In the genomic region with DNA sequence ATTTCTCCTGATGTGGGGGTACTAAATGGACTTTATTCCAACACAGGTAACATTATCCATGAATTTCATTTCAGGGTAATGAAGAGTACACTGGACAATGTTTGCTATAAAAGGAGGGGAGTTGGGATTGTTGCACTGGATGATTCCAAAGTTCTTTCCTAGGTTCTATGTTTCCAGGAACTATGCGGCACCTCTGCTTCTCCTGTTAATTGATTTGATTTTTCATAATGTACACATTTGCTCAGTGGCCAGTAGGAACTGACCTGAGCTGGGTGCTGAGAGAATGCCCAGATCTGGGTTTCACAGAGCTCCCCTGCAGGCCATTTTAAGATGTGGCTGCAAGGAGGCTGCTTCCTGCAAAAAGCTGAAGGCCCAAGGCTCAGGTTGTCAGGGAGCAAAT, we compare ENCODE assay signal across 18 cellular contexts.
DNase-seq lines count a peak whose midpoint lies in the region; ATAC-seq, FAIRE-seq and TF ChIP-seq lines count a peak whose summit lies in the region.
"Had no signal": no experiment of that assay in that cellular context is flagged by ENCODE, and none has a peak within 500 bp of the region (broad histone marks: within the 10 kb centered on the region; RNA-seq: fewer than 3 reads in every experiment).

No MANE protein-coding gene starts in this region.

- H3K4me3 Mint-ChIP-seq in activated T-cell treated with anti-CD3 and anti-CD28 coated beads, Interleukin-2, amount 50 U/mL, for 72 hours = no peak overlapping the region
- H3K4me3 Mint-ChIP-seq: CD8-positive, alpha-beta memory T cell had no signal

- H3K4me1 Mint-ChIP-seq in activated T-cell treated with anti-CD3 and anti-CD28 coated beads, Interleukin-2, amount 50 U/mL, for 72 hours (ENCODE audit: low read depth) = no peaks in the 10 kb centered on the region
- H3K4me1 Mint-ChIP-seq: CD8-positive, alpha-beta memory T cell had no signal

- no peaks in the 10 kb centered on the region for H3K27me3 ChIP-seq in brain microvascular endothelial cell (replicated peaks)

- H3K27ac ChIP-seq in A549 (no peak overlapping the region), brain microvascular endothelial cell (no peak overlapping the region)

- CTCF ChIA-PET in A549 (lab: Yijun Ruan, JAX) = interaction anchor here (0.9 to 7.3 kb wide), 3 partner anchors 9 to 61 kb away, joined by 3 to 77 read pairs (median 3); no protein-coding TSS in a partner anchor

- in situ Hi-C loops in brain microvascular endothelial cell (cut with HindIII; ENCODE audit: low pct_ligation_motif_present, low sequenced_read_pairs) = loop anchor here (25.0 kb wide), 1 partner anchor 286 kb away; no protein-coding TSS in a partner anchor

- POLR2A ChIA-PET in A549 (lab: Yijun Ruan, JAX) = no interaction called here

- H3K27me3 Mint-ChIP-seq in activated T-cell treated with anti-CD3 and anti-CD28 coated beads, Interleukin-2, amount 50 U/mL, for 72 hours (ENCODE audit: low read depth) = no peaks in the 10 kb centered on the region

- intact Hi-C loops in left colon (cut with DNase I, micrococcal nuclease) = no loop called here

- ATAC-seq in A549 (peak; percentile 36 to 44; a peak in 2 of 6 replicates), left colon (peak; percentile 83)
- no peak for ATAC-seq in activated T-cell treated with anti-CD3 and anti-CD28 coated beads, Interleukin-2, amount 50 U/mL, for 72 hours (replicated peaks in 1 of 2)
- ATAC-seq: Right ventricle myocardium inferior had no signal

- H3K9me3 Mint-ChIP-seq in activated T-cell treated with anti-CD3 and anti-CD28 coated beads, Interleukin-2, amount 50 U/mL, for 72 hours = peaks cover 0 to 4% of the 10 kb centered on the region in 2 donors
- H3K9me3 Mint-ChIP-seq: CD8-positive, alpha-beta memory T cell had no signal

- DNase-seq in A549 (ENCODE audit: low read depth in 1 of 2, low spot score in 1 of 2) (no peak), ELR (ENCODE audit: low read depth) (peak; percentile 3), brain microvascular endothelial cell (no peak), left colon (no peak), NCI-H526 (lab: John Stamatoyannopoulos, UW) (no peak), NK-92 (lab: John Stamatoyannopoulos, UW; ENCODE audit: unreplicated experiment) (no peak)
- no peak for DNase-seq in activated T-cell treated with anti-CD3 and anti-CD28 coated beads, Interleukin-2, amount 50 U/mL, for 72 hours
- DNase-seq: C1 segment of cervical spinal cord; CD8-positive, alpha-beta memory T cell; KBM-7; NCI-H1436; NCI-H2029; NCI-H2171; NCI-H748 treated with DMSO at 0.1 percent for 48 hours had no signal

- TF ChIP-seq EP300 in A549 (IDR thresholded peaks at IDR 0.05) = no peak

- H3K36me3 ChIP-seq in brain microvascular endothelial cell (replicated peaks) = no peaks in the 10 kb centered on the region

- no peak overlapping the region for H3K27ac Mint-ChIP-seq in activated T-cell treated with anti-CD3 and anti-CD28 coated beads, Interleukin-2, amount 50 U/mL, for 72 hours
- H3K27ac Mint-ChIP-seq: CD8-positive, alpha-beta memory T cell had no signal

- WGBS in A549 (ENCODE audit: missing lambda C conversion rate) = 94% methylated on average over 1 of the region's 1 CpG

- peaks cover 4% of the 10 kb centered on the region; the same call in 1 of the 3 replicates for H3K9me3 ChIP-seq in A549

- no peaks in the 10 kb centered on the region for H3K4me1 ChIP-seq in A549

- no peak for TF ChIP-seq RAD21 in A549 (conservative IDR thresholded peaks at IDR 0.05 in 1 of 2, IDR thresholded peaks at IDR 0.05 in 1 of 2)

- H3K4me3 ChIP-seq in A549 (no peak overlapping the region), brain microvascular endothelial cell (ENCODE audit: low read depth, low read length) (no peak overlapping the region)

- H3K36me3 Mint-ChIP-seq in activated T-cell treated with anti-CD3 and anti-CD28 coated beads, Interleukin-2, amount 50 U/mL, for 72 hours (ENCODE audit: insufficient read depth in 2 of 2) = no peaks in the 10 kb centered on the region
- H3K36me3 Mint-ChIP-seq: CD8-positive, alpha-beta memory T cell had no signal

- no peak for FAIRE-seq in A549 (lab: Jason Lieb, UNC)
- FAIRE-seq: D721Med, H1, RCC 7860 had no signal

- no peak overlapping the region for H3K4me2 ChIP-seq in A549

- no peak for TF ChIP-seq POLR2A in A549 (IDR thresholded peaks at IDR 0.05; ENCODE audit: low read length)

- no peak for TF ChIP-seq CTCF in A549 (IDR thresholded peaks at IDR 0.05)
- peak; percentile 23 for TF ChIP-seq CTCF in brain microvascular endothelial cell (IDR thresholded peaks at IDR 0.05; ENCODE audit: low read depth, low read length, missing control alignments)

TF ChIP-seq in A549, 52 proteins besides CTCF, POLR2A, EP300 and RAD21:
- no peak for TF ChIP-seq USF2 (IDR thresholded peaks at IDR 0.05)
- no peak for TF ChIP-seq ZFP36 (IDR thresholded peaks at IDR 0.05; ENCODE audit: borderline replicate concordance, partially characterized antibody)
- TF ChIP-seq HOXB5 (CRISPR knock-in tag; IDR thresholded peaks at IDR 0.05) = no peak
- TF ChIP-seq ZC3H11A (IDR thresholded peaks at IDR 0.05) = no peak
- TF ChIP-seq E2F6 (IDR thresholded peaks at IDR 0.05; ENCODE audit: borderline replicate concordance, low read depth) = no peak
- no peak for TF ChIP-seq BHLHE40 (IDR thresholded peaks at IDR 0.05; ENCODE audit: low read depth, low read length)
- no peak for TF ChIP-seq CBX8 (IDR thresholded peaks at IDR 0.05)
- TF ChIP-seq, protein P1, sequence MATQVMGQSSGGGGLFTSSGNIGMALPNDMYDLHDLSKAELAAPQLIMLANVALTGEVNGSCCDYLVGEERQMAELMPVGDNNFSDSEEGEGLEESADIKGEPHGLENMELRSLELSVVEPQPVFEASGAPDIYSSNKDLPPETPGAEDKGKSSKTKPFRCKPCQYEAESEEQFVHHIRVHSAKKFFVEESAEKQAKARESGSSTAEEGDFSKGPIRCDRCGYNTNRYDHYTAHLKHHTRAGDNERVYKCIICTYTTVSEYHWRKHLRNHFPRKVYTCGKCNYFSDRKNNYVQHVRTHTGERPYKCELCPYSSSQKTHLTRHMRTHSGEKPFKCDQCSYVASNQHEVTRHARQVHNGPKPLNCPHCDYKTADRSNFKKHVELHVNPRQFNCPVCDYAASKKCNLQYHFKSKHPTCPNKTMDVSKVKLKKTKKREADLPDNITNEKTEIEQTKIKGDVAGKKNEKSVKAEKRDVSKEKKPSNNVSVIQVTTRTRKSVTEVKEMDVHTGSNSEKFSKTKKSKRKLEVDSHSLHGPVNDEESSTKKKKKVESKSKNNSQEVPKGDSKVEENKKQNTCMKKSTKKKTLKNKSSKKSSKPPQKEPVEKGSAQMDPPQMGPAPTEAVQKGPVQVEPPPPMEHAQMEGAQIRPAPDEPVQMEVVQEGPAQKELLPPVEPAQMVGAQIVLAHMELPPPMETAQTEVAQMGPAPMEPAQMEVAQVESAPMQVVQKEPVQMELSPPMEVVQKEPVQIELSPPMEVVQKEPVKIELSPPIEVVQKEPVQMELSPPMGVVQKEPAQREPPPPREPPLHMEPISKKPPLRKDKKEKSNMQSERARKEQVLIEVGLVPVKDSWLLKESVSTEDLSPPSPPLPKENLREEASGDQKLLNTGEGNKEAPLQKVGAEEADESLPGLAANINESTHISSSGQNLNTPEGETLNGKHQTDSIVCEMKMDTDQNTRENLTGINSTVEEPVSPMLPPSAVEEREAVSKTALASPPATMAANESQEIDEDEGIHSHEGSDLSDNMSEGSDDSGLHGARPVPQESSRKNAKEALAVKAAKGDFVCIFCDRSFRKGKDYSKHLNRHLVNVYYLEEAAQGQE (IDR thresholded peaks at IDR 0.05) = no peak
- TF ChIP-seq HOXB13 (CRISPR knock-in tag; IDR thresholded peaks at IDR 0.05; ENCODE audit: low read depth) = no peak
- TF ChIP-seq ZSCAN20 (CRISPR knock-in tag; IDR thresholded peaks at IDR 0.05) = no peak
- no peak for TF ChIP-seq ZNF302 (CRISPR knock-in tag; IDR thresholded peaks at IDR 0.05)
- TF ChIP-seq ELK1 (IDR thresholded peaks at IDR 0.05; ENCODE audit: low read depth, low read length) = no peak
- no peak for TF ChIP-seq NPAS2 (CRISPR knock-in tag; IDR thresholded peaks at IDR 0.05; ENCODE audit: borderline replicate concordance)

Comparison
In these comparisons a context has a peak if more than half of its experiments do, and no peak if none do; other contexts are left out.
1. ATAC-seq: peak in A549 (2 of 2) and left colon (single experiment); none in activated T-cell treated with anti-CD3 and anti-CD28 coated beads, Interleukin-2, amount 50 U/mL, for 72 hours (0 of 2).